In the genomic region with DNA sequence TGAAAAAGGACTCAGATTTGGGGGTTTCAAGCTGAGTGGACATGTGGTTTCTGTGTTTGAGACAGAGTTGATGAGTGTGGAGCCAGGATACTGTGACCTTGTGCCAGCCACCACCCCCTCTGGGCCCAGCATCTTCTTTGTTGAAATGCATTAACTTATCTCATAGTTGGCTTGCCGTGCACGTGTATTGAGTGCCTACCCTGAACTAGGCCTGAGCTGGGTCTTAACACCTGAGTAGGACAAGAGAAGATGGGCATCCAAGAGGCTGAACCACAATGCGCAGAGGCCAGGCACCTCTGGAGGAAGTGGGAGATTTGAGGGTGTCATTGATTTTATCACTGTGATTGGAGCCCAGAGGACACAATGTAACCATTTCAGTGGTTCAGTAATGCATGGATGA, we compare ENCODE assay signal across 14 cellular contexts.
"Had no signal": no experiment of that assay in that cellular context is flagged by ENCODE, and none has a peak within 500 bp of the region (broad histone marks: within the 10 kb centered on the region; RNA-seq: fewer than 3 reads in every experiment).

No MANE protein-coding gene starts in this region.

- H3K27ac ChIP-seq: body of pancreas, right atrium auricular region, stomach, transverse colon, VCaP had no signal

- H3K36me3 Mint-ChIP-seq: activated naive CD8-positive, alpha-beta T cell; mesothelial cell of epicardium; naive B cell; stimulated activated naive B cell treated with anti-CD40 and anti-IgM and Interleukin-4, amounts not matched to agents 10 μg/mL and 1 μg/mL and 100 μg/mL, for 72 hours had no signal

- H3K4me3 ChIP-seq: body of pancreas, right atrium auricular region, smooth muscle cell, stomach, transverse colon had no signal

- H3K4me2 ChIP-seq: smooth muscle cell had no signal

- H3K9me3 Mint-ChIP-seq: activated CD4-positive, alpha-beta T cell treated with anti-CD3 and anti-CD28 coated beads, Interleukin-2, amount 10 ng/mL, durations not matched to agents 7 days and 5 days; mesothelial cell of epicardium; naive B cell; neural crest cell; stimulated activated naive B cell treated with anti-CD40 and anti-IgM and Interleukin-4, amounts not matched to agents 10 μg/mL and 1 μg/mL and 100 μg/mL, for 72 hours had no signal

- ATAC-seq: body of pancreas; stimulated activated naive B cell treated with anti-CD40 and anti-IgM and Interleukin-4, amounts not matched to agents 10 μg/mL and 1 μg/mL and 100 μg/mL, for 72 hours had no signal

- H3K27me3 Mint-ChIP-seq: activated CD4-positive, alpha-beta T cell treated with anti-CD3 and anti-CD28 coated beads, Interleukin-2, amount 10 ng/mL, durations not matched to agents 7 days and 5 days; activated naive CD8-positive, alpha-beta T cell; naive B cell had no signal

- DNase-seq: hippocampal formation; kidney; naive B cell; stimulated activated naive B cell treated with anti-CD40 and anti-IgM and Interleukin-4, amounts not matched to agents 10 μg/mL and 1 μg/mL and 100 μg/mL, for 72 hours had no signal

- H3K27me3 ChIP-seq: body of pancreas, right atrium auricular region, stomach, transverse colon had no signal

- H3K36me3 ChIP-seq: right atrium auricular region, stomach, transverse colon had no signal

- H3K4me3 Mint-ChIP-seq: activated CD4-positive, alpha-beta T cell treated with anti-CD3 and anti-CD28 coated beads, Interleukin-2, amount 10 ng/mL, durations not matched to agents 7 days and 5 days; activated naive CD8-positive, alpha-beta T cell; mesothelial cell of epicardium; naive B cell; neural crest cell; stimulated activated naive B cell treated with anti-CD40 and anti-IgM and Interleukin-4, amounts not matched to agents 10 μg/mL and 1 μg/mL and 100 μg/mL, for 72 hours had no signal

- H3K4me1 Mint-ChIP-seq: mesothelial cell of epicardium had no signal

- H3K27ac Mint-ChIP-seq: mesothelial cell of epicardium; stimulated activated naive B cell treated with anti-CD40 and anti-IgM and Interleukin-4, amounts not matched to agents 10 μg/mL and 1 μg/mL and 100 μg/mL, for 72 hours had no signal

- H3K9me3 ChIP-seq: body of pancreas, right atrium auricular region, stomach, transverse colon had no signal
